ENCODE assay signal across 8 cellular contexts in genomic region chr6:75748743-75749538, GRCh38. TPM values are rescaled to one million over a fixed set of nuclear protein-coding genes. Genes with fewer than 3 reads are reported as not detected.
DNase-seq lines count a peak whose midpoint lies in the region; ATAC-seq and TF ChIP-seq lines count a peak whose summit lies in the region.

MYO6 (plus strand) TSS chr6:75749239; CDS start chr6:75817548, 68,309 bp downstream.

- TF ChIP-seq CTCF in GM06990 (IDR thresholded peaks at IDR 0.05; ENCODE audit: insufficient read depth, low read length, poor library complexity, severe bottlenecking) (no peak), KMS-11 (conservative IDR thresholded peaks at IDR 0.05; ENCODE audit: low read depth, low read length) (no peak), mammary epithelial cell (conservative IDR thresholded peaks at IDR 0.05 in 1 of 2, IDR thresholded peaks at IDR 0.05 in 1 of 2; ENCODE audit: extremely low read depth in 1 of 2, insufficient read depth in 1 of 2, low read depth in 1 of 2, low read length in 2 of 2) (no peak)

- no TSS peak for BruUV-seq in mammary epithelial cell (replicated peaks; lab: Mats Ljungman, UMichigan)

- ATAC-seq in GM21786 (IDR thresholded peaks at IDR 0.05; ENCODE audit: unreplicated experiment), result peak; percentile 69

- peak within 1 kb of the TSS; percentile 68 for H3K9ac ChIP-seq in KMS-11
- peak within 1 kb of the TSS; percentile 94 for H3K9ac ChIP-seq in mammary epithelial cell (ENCODE audit: insufficient read depth, low read length)
- H3K9ac ChIP-seq in iPS-20b (ENCODE audit: low read depth, low read length), result peak within 1 kb of the TSS; percentile 81

- in situ Hi-C loops in mammary epithelial cell (cut with MboI; ENCODE audit: low sequenced_read_pairs in 2 of 2), result no loop called here

- DNase-seq in GM06990 (ENCODE audit: extremely low read depth, insufficient read length) (peak; percentile 83), T-helper 9 cell (peak; percentile 23), mammary epithelial cell (peak; percentile 68), skeletal muscle cell (ENCODE audit: low read depth) (no peak), GM19240 (ENCODE audit: insufficient read length, low spot score) (no peak)

- intact Hi-C loops in mammary epithelial cell (cut with micrococcal nuclease), result no loop called here

- H3K4me2 ChIP-seq in KMS-11 (peak within 1 kb of the TSS; percentile 71), mammary epithelial cell (ENCODE audit: insufficient read depth, low read depth, low read length) (peak within 1 kb of the TSS; percentile 86)

- H3K4me1 ChIP-seq in KMS-11 (ENCODE audit: low read depth, poor library complexity, severe bottlenecking) (peaks cover 18% of the 10 kb centered on the region), mammary epithelial cell (ENCODE audit: insufficient read depth, low read length) (peaks cover 26% of the 10 kb centered on the region), iPS-20b (ENCODE audit: insufficient read depth, low read length) (peaks cover 5% of the 10 kb centered on the region; the same call in 1 of the 2 replicates)

- no peaks in the 10 kb centered on the region for H3K27me3 ChIP-seq in GM06990 (replicated peaks; ENCODE audit: control insufficient read depth, insufficient read depth, low read length)
- no peaks in the 10 kb centered on the region for H3K27me3 ChIP-seq in KMS-11 (ENCODE audit: insufficient read depth, low read depth)
- H3K27me3 ChIP-seq in mammary epithelial cell (ENCODE audit: insufficient read depth, low read length), result no peaks in the 10 kb centered on the region
- peaks cover 27% of the 10 kb centered on the region; the same call in 1 of the 2 replicates for H3K27me3 ChIP-seq in iPS-20b (ENCODE audit: insufficient read depth, low read length)

- no peaks in the 10 kb centered on the region for H4K20me1 ChIP-seq in KMS-11 (ENCODE audit: insufficient read depth)
- H4K20me1 ChIP-seq in mammary epithelial cell (ENCODE audit: insufficient read depth, low read length), result no peaks in the 10 kb centered on the region

- CTCF ChIA-PET in mammary epithelial cell (lab: Charles Lee; ENCODE audit: low non-redundant PET), result no interaction called here

- dilution Hi-C loops in mammary epithelial cell (cut with HindIII; ENCODE audit: low sequenced_read_pairs), result no loop called here

- peak within 1 kb of the TSS; percentile 98 for H3K4me3 ChIP-seq in GM06990 (replicated peaks; ENCODE audit: low read depth, low read length)
- no peak within 1 kb of the TSS for H3K4me3 ChIP-seq in KMS-11 (IDR thresholded peaks at IDR 0.05; ENCODE audit: insufficient read depth, low read depth, low read length)
- H3K4me3 ChIP-seq in mammary epithelial cell (replicated peaks in 1 of 3; ENCODE audit: insufficient read depth in 1 of 3, low read depth in 2 of 3, low read length in 3 of 3), result peak within 1 kb of the TSS; percentile 93 to 100 (median 99)
- peak within 1 kb of the TSS; percentile 71 for H3K4me3 ChIP-seq in iPS-20b (ENCODE audit: low read length)
- H3K4me3 ChIP-seq in skeletal muscle cell (ENCODE audit: low read depth, low read length), result peak within 1 kb of the TSS; percentile 96

- H3K79me2 ChIP-seq in KMS-11 (ENCODE audit: insufficient read depth, low read depth) (no peaks in the 10 kb centered on the region), mammary epithelial cell (ENCODE audit: insufficient read depth, low read length) (peaks cover 44% of the 10 kb centered on the region)

- H2AFZ ChIP-seq in KMS-11 (ENCODE audit: low read depth) (peak within 1 kb of the TSS; percentile 95), mammary epithelial cell (ENCODE audit: low read depth, low read length) (peak within 1 kb of the TSS; percentile 97)

- H3K27ac ChIP-seq in KMS-11 (peak within 1 kb of the TSS; percentile 36; the same call in 1 of the 2 replicates), mammary epithelial cell (ENCODE audit: insufficient read depth, low read depth, low read length) (peak within 1 kb of the TSS; percentile 87), iPS-20b (ENCODE audit: low read length) (no peak within 1 kb of the TSS)

- H3K9me3 ChIP-seq in mammary epithelial cell (replicated peaks; ENCODE audit: insufficient read depth, low read length), result no peaks in the 10 kb centered on the region
- H3K9me3 ChIP-seq in iPS-20b (ENCODE audit: insufficient read depth, low read depth, low read length), result no peaks in the 10 kb centered on the region

- WGBS in mammary epithelial cell (ENCODE audit: low coverage, missing lambda C conversion rate), result 2% methylated on average over 19 of the region's 97 CpGs

- H3K36me3 ChIP-seq in GM06990 (ENCODE audit: control insufficient read depth, insufficient read depth, low read length) (no peaks in the 10 kb centered on the region), KMS-11 (ENCODE audit: insufficient read depth) (no peaks in the 10 kb centered on the region), mammary epithelial cell (ENCODE audit: insufficient read depth, low read length) (no peaks in the 10 kb centered on the region), iPS-20b (ENCODE audit: insufficient read depth, low read depth, low read length) (no peaks in the 10 kb centered on the region)

RNA-seq across cellular contexts. Expression of gene MYO6, which starts in this region (rescaled TPM):
- total RNA-seq in mammary epithelial cell, result 10 to 100 TPM; 29.5 to 49.8 TPM
- 12.9 TPM for polyA plus RNA-seq in mammary epithelial cell
- 28.0 TPM for polyA minus RNA-seq in mammary epithelial cell

Comparison
In these comparisons a context has a peak if more than half of its experiments do, and no peak if none do; other contexts are left out.
1. DNase-seq: peak in GM06990 (single experiment), T-helper 9 cell (single experiment) and mammary epithelial cell (single experiment); none in skeletal muscle cell (single experiment) and GM19240 (single experiment).
2. Peak in every context shown above with its lines, with median percentiles within 50 percentile points of each other: H3K9ac ChIP-seq.